ENCODE assay signal across 10 cellular contexts in the genomic region with DNA sequence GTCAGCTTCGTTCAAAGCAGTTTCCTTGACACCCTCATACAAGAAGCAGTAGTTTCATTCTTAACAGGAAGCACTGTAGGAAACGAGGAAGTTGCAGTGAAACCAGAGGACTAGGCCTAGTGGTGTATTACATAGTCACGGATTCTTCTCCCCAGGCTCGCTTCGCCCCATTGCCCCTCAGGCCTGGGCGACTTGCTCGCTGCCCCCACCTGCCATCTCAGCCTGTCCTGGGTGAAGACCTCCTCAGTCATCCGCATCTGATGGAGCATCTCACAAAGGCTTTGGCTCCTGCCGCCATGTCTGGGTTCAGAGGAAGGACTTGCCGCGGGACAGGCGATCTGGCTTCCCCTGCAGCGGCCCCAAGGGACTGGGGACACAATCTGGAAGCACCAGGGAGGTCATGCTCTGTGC.
DNase-seq lines count a peak whose midpoint lies in the region; ATAC-seq and TF ChIP-seq lines count a peak whose summit lies in the region.
"Had no signal": no experiment of that assay in that cellular context is flagged by ENCODE, and none has a peak within 500 bp of the region (broad histone marks: within the 10 kb centered on the region; RNA-seq: fewer than 3 reads in every experiment).

No MANE protein-coding gene starts in this region.

- H3K9ac ChIP-seq in mesenchymal stem cell (ENCODE audit: low read length) = no peak overlapping the region

- H2BK12ac ChIP-seq in mesenchymal stem cell (ENCODE audit: low read length in 2 of 2) = no peak overlapping the region

- peaks cover 6% of the 10 kb centered on the region for H3K9me3 ChIP-seq in mesenchymal stem cell (ENCODE audit: control insufficient read depth, low read length)

- H3K27me3 ChIP-seq in GM23338 (ENCODE audit: insufficient read depth) (no peaks in the 10 kb centered on the region), mesenchymal stem cell (ENCODE audit: control insufficient read depth in 1 of 2, insufficient read depth in 1 of 2, low read length in 2 of 2) (no peaks in the 10 kb centered on the region)

- H3K4me2 ChIP-seq in GM23338 (no peak overlapping the region), mesenchymal stem cell (ENCODE audit: low read length, poor library complexity, severe bottlenecking) (no peak overlapping the region)

- H3K9me2 ChIP-seq in GM23338 (ENCODE audit: insufficient read depth) = no peaks in the 10 kb centered on the region

- H3K4me3 Mint-ChIP-seq in GM23338 = no peak overlapping the region
- H3K4me3 Mint-ChIP-seq: activated CD4-positive, alpha-beta T cell treated with anti-CD3 and anti-CD28 coated beads, Interleukin-2, amount 10 ng/mL, durations not matched to agents 24 days and 14 days had no signal

- H3K4me1 Mint-ChIP-seq in GM23338 = no peaks in the 10 kb centered on the region
- H3K4me1 Mint-ChIP-seq: activated CD4-positive, alpha-beta T cell treated with anti-CD3 and anti-CD28 coated beads, Interleukin-2, amount 10 ng/mL, durations not matched to agents 24 days and 14 days had no signal

- no peak for DNase-seq in GM23338 (ENCODE audit: low spot score)
- DNase-seq in KBM-7 = peak; percentile 15
- DNase-seq in medulla oblongata (ENCODE audit: extremely low spot score) = peak; percentile 44
- no peak for DNase-seq in activated CD4-positive, CD25-positive, alpha-beta regulatory T cell treated with anti-CD3 and anti-CD28 coated beads, Interleukin-2, amount 50 U/mL, for 72 hours
- no peak for DNase-seq in T1000 (lab: John Stamatoyannopoulos, UW)
- DNase-seq in mesenchymal stem cell = no peak
- DNase-seq in NCI-H446 (lab: John Stamatoyannopoulos, UW) = no peak
- DNase-seq: activated CD4-positive, alpha-beta T cell treated with anti-CD3 and anti-CD28 coated beads, Interleukin-2, amount 10 ng/mL, durations not matched to agents 24 days and 14 days; NCI-H187 treated with DMSO at 0.1 percent for 48 hours had no signal

- in situ Hi-C loops in KBM-7 (cut with MboI; ENCODE audit: low pct_unique_long_range_greater_than_20kb, low sequenced_read_pairs) = no loop called here

- no peaks in the 10 kb centered on the region for H3K79me1 ChIP-seq in mesenchymal stem cell (replicated peaks; ENCODE audit: low read length, poor library complexity, severe bottlenecking)

- no peak overlapping the region for H2AK5ac ChIP-seq in mesenchymal stem cell (ENCODE audit: low read length, severe bottlenecking)

- no peak overlapping the region for H3K23ac ChIP-seq in mesenchymal stem cell (ENCODE audit: low read length in 2 of 2)

- no peak overlapping the region for H3K18ac ChIP-seq in mesenchymal stem cell (ENCODE audit: low read depth in 1 of 2, low read length in 2 of 2)

- no peaks in the 10 kb centered on the region for H3F3A ChIP-seq in GM23338 (replicated peaks; ENCODE audit: low read depth)

- peak; percentile 96 for ATAC-seq in GM18868 (IDR thresholded peaks at IDR 0.05; ENCODE audit: unreplicated experiment)
- no peak for ATAC-seq in GM23338

- no peak for TF ChIP-seq CTCF in GM23338 (conservative IDR thresholded peaks at IDR 0.05; ENCODE audit: low read depth in 2 of 2)

- no peaks in the 10 kb centered on the region for H3K9me3 Mint-ChIP-seq in GM23338

- no peak overlapping the region for H3K14ac ChIP-seq in mesenchymal stem cell (ENCODE audit: low read length in 2 of 2)

- H3K4me1 ChIP-seq in GM23338 (ENCODE audit: insufficient read depth) = no peaks in the 10 kb centered on the region
- no peaks in the 10 kb centered on the region for H3K4me1 ChIP-seq in mesenchymal stem cell (ENCODE audit: control insufficient read depth, insufficient read depth, low read depth, low read length)

- H3K4ac ChIP-seq in mesenchymal stem cell (ENCODE audit: low read depth in 1 of 2, low read length in 2 of 2) = no peak overlapping the region

- H3K36me3 ChIP-seq in GM23338 (ENCODE audit: insufficient read depth) = no peaks in the 10 kb centered on the region
- H3K36me3 ChIP-seq in mesenchymal stem cell (ENCODE audit: control insufficient read depth in 1 of 2, insufficient read depth in 2 of 2, low read depth in 1 of 2, low read length in 2 of 2) = no peaks in the 10 kb centered on the region

- H3K79me2 ChIP-seq in GM23338 (replicated peaks; ENCODE audit: insufficient read depth) = no peaks in the 10 kb centered on the region

- peaks cover 2% of the 10 kb centered on the region for H3K27me3 Mint-ChIP-seq in GM23338 (ENCODE audit: insufficient read depth, low read depth, poor library complexity)

- H2AFZ ChIP-seq in GM23338 = peak overlapping the region; percentile 77; the same call in 1 of the 2 replicates
- H2AFZ ChIP-seq in mesenchymal stem cell (ENCODE audit: low read depth, low read length) = no peak overlapping the region

- H4K91ac ChIP-seq in mesenchymal stem cell (ENCODE audit: low read length) = no peak overlapping the region

- WGBS in mesenchymal stem cell = 95% methylated on average over 13 of the region's 13 CpGs

- no peaks in the 10 kb centered on the region for H4K20me1 ChIP-seq in GM23338 (replicated peaks; ENCODE audit: insufficient read depth)

- H3K27ac ChIP-seq in GM23338 (ENCODE audit: low read depth) = no peak overlapping the region
- H3K27ac ChIP-seq in mesenchymal stem cell (ENCODE audit: low read length, poor library complexity, severe bottlenecking) = no peak overlapping the region

- no peak overlapping the region for H3K4me3 ChIP-seq in GM23338
- H3K4me3 ChIP-seq in mesenchymal stem cell (ENCODE audit: insufficient read depth in 1 of 2, low read depth in 1 of 2, low read length in 2 of 2) = no peak overlapping the region

- H2BK120ac ChIP-seq in mesenchymal stem cell (ENCODE audit: low read depth, low read length) = no peak overlapping the region

- no peaks in the 10 kb centered on the region for H3K36me3 Mint-ChIP-seq in GM23338 (ENCODE audit: low read depth)

- H3K27ac Mint-ChIP-seq in GM23338 = no peak overlapping the region
- H3K27ac Mint-ChIP-seq: activated CD4-positive, alpha-beta T cell treated with anti-CD3 and anti-CD28 coated beads, Interleukin-2, amount 10 ng/mL, durations not matched to agents 24 days and 14 days had no signal

- no peak overlapping the region for H4K8ac ChIP-seq in mesenchymal stem cell (ENCODE audit: low read length)

- H2BK15ac ChIP-seq in mesenchymal stem cell (ENCODE audit: low read depth, poor library complexity, severe bottlenecking) = no peak overlapping the region

- no peak overlapping the region for H2BK5ac ChIP-seq in mesenchymal stem cell (ENCODE audit: low read depth, low read length, poor library complexity, severe bottlenecking)

TF ChIP-seq in GM23338, 12 proteins besides CTCF, POLR2A, EP300 and RAD21 (continues in another document):
- TF ChIP-seq ZNF462 (CRISPR knock-in tag; IDR thresholded peaks at IDR 0.05) (no peak), STAT1 (IDR thresholded peaks at IDR 0.05; ENCODE audit: unreplicated experiment) (no peak)

Comparison
In these comparisons a context has a peak if more than half of its experiments do, and no peak if none do; other contexts are left out.
1. DNase-seq: peak in KBM-7 (single experiment) and medulla oblongata (single experiment); none in GM23338 (single experiment), activated CD4-positive, CD25-positive, alpha-beta regulatory T cell treated with anti-CD3 and anti-CD28 coated beads, Interleukin-2, amount 50 U/mL, for 72 hours (single experiment), T1000 (single experiment), mesenchymal stem cell (single experiment) and NCI-H446 (0 of 2).